Comparison of ENCODE assay signal across 8 cellular contexts in genomic region chr2:98731709-98732349, GRCh38. TPM values are rescaled to one million over a fixed set of nuclear protein-coding genes. Genes with fewer than 3 reads are reported as not detected.
DNase-seq lines count a peak whose midpoint lies in the region; FAIRE-seq and TF ChIP-seq lines count a peak whose summit lies in the region.

No MANE protein-coding gene starts in this region.

- H3K27ac ChIP-seq in CD4-positive, alpha-beta memory T cell (ENCODE audit: low read depth, low read length), result peak overlapping the region; percentile 95

- no peaks in the 10 kb centered on the region for H3K36me3 ChIP-seq in CD4-positive, alpha-beta memory T cell (ENCODE audit: insufficient read depth, low read length)
- H3K36me3 ChIP-seq in MG63, result no peaks in the 10 kb centered on the region

- peak overlapping the region; percentile 15 to 67 for H3K4me3 ChIP-seq in CD4-positive, alpha-beta memory T cell (ENCODE audit: low read length in 2 of 2)
- H3K4me3 ChIP-seq in MG63, result peak overlapping the region; percentile 45

- no peaks in the 10 kb centered on the region for H3K27me3 Mint-ChIP-seq in CD4-positive, alpha-beta memory T cell
- no peaks in the 10 kb centered on the region for H3K27me3 Mint-ChIP-seq in dendritic cell treated with granulocyte-macrophage colony-stimulating factor and Interleukin-4, amounts not matched to agents 40 ng/mL and 50 ng/mL, for 4 days
- peaks cover 55% of the 10 kb centered on the region for H3K27me3 Mint-ChIP-seq in nephron progenitor cell (ENCODE audit: low read depth, poor library complexity)

- H3K27me3 ChIP-seq in CD4-positive, alpha-beta memory T cell (ENCODE audit: insufficient read depth, low read length), result no peaks in the 10 kb centered on the region
- H3K27me3 ChIP-seq in MG63, result peaks cover 15% of the 10 kb centered on the region

- intact Hi-C loops in CD4-positive, alpha-beta memory T cell (cut with micrococcal nuclease), result loop anchor here (1.0 kb wide), 1 partner anchor 26 kb away; no protein-coding TSS in a partner anchor
- intact Hi-C loops in dendritic cell treated with granulocyte-macrophage colony-stimulating factor and Interleukin-4, amounts not matched to agents 40 ng/mL and 50 ng/mL, for 4 days (cut with micrococcal nuclease), result loop anchor here (2.0 kb wide), 1 partner anchor 39 kb away; no protein-coding TSS in a partner anchor

- no peak for TF ChIP-seq CTCF in nephron progenitor cell (IDR thresholded peaks at IDR 0.05)

- CTCF ChIA-PET in CD4-positive, alpha-beta memory T cell (lab: Charles Lee; ENCODE audit: partially characterized antibody), result interaction anchor here (0.7 to 5.0 kb wide), 6 partner anchors 10 to 91 kb away, joined by 3 to 51 read pairs (median 5); no protein-coding TSS in a partner anchor

- H3K4me1 ChIP-seq in CD4-positive, alpha-beta memory T cell (ENCODE audit: insufficient read depth, low read length), result peaks cover 72% of the 10 kb centered on the region

- POLR2A ChIA-PET in CD4-positive, alpha-beta memory T cell (lab: Charles Lee; ENCODE audit: partially characterized antibody), result interaction anchor here (1.1 to 16.8 kb wide), 18 partner anchors 10 to 123 kb away, joined by 3 to 565 read pairs (median 12); partner anchors contain the start of genes COA5 and UNC50

- peaks cover 4 to 32% of the 10 kb centered on the region in 2 donors for H3K36me3 Mint-ChIP-seq in CD4-positive, alpha-beta memory T cell
- peaks cover 35% of the 10 kb centered on the region for H3K36me3 Mint-ChIP-seq in dendritic cell treated with granulocyte-macrophage colony-stimulating factor and Interleukin-4, amounts not matched to agents 40 ng/mL and 50 ng/mL, for 4 days (ENCODE audit: low read depth)
- peaks cover 5% of the 10 kb centered on the region for H3K36me3 Mint-ChIP-seq in nephron progenitor cell (ENCODE audit: low read depth)

- H3K4me1 Mint-ChIP-seq in CD4-positive, alpha-beta memory T cell, result peaks cover 45 to 80% (median 54%) of the 10 kb centered on the region in 4 donors
- peaks cover 44% of the 10 kb centered on the region for H3K4me1 Mint-ChIP-seq in dendritic cell treated with granulocyte-macrophage colony-stimulating factor and Interleukin-4, amounts not matched to agents 40 ng/mL and 50 ng/mL, for 4 days (ENCODE audit: low read depth)
- peaks cover 11% of the 10 kb centered on the region for H3K4me1 Mint-ChIP-seq in nephron progenitor cell

- H3K4me3 Mint-ChIP-seq in CD4-positive, alpha-beta memory T cell, result peak overlapping the region; percentile 90 to 97 (median 94)
- H3K4me3 Mint-ChIP-seq in dendritic cell treated with granulocyte-macrophage colony-stimulating factor and Interleukin-4, amounts not matched to agents 40 ng/mL and 50 ng/mL, for 4 days, result peak overlapping the region; percentile 77
- H3K4me3 Mint-ChIP-seq in nephron progenitor cell, result peak overlapping the region; percentile 86

- H3K9me3 ChIP-seq in CD4-positive, alpha-beta memory T cell (ENCODE audit: control insufficient read depth in 1 of 2, low read length in 2 of 2), result no peaks in the 10 kb centered on the region
- no peaks in the 10 kb centered on the region for H3K9me3 ChIP-seq in MG63

- no peaks in the 10 kb centered on the region for H3K9me3 Mint-ChIP-seq in CD4-positive, alpha-beta memory T cell
- peaks cover 7% of the 10 kb centered on the region for H3K9me3 Mint-ChIP-seq in dendritic cell treated with granulocyte-macrophage colony-stimulating factor and Interleukin-4, amounts not matched to agents 40 ng/mL and 50 ng/mL, for 4 days
- H3K9me3 Mint-ChIP-seq in nephron progenitor cell, result peaks cover 10% of the 10 kb centered on the region

- DNase-seq in CD4-positive, alpha-beta memory T cell, result peak in 1 of 5 donors; percentile 57
- DNase-seq in MG63, result no peak
- DNase-seq in nephron progenitor cell, result no peak
- DNase-seq in urothelium cell line (ENCODE audit: low spot score), result no peak
- DNase-seq in HTR-8/SVneo (ENCODE audit: insufficient read length, low spot score), result no peak
- DNase-seq in HK-2 (ENCODE audit: unreplicated experiment), result no peak
- no peak for DNase-seq in foreskin melanocyte

- FAIRE-seq in urothelium cell line (lab: Jason Lieb, UNC) (no peak), HTR-8/SVneo (lab: Jason Lieb, UNC) (no peak)

- H3K27ac Mint-ChIP-seq in CD4-positive, alpha-beta memory T cell, result peak overlapping the region; percentile 91 to 98 (median 96)
- H3K27ac Mint-ChIP-seq in dendritic cell treated with granulocyte-macrophage colony-stimulating factor and Interleukin-4, amounts not matched to agents 40 ng/mL and 50 ng/mL, for 4 days, result peak overlapping the region; percentile 91
- no peak overlapping the region for H3K27ac Mint-ChIP-seq in nephron progenitor cell

RNA-seq across cellular contexts. Expression of gene MGAT4A, which starts 0.9 kb away (rescaled TPM):
- total RNA-seq in CD4-positive, alpha-beta memory T cell, result 100 to 1,000 TPM; 256 to 270 TPM
- polyA plus RNA-seq in CD4-positive, alpha-beta memory T cell, result 100 to 1,000 TPM; 223 to 336 TPM
- total RNA-seq in MG63 (2014; rRNA removed; shearing (Covaris generic); ENCODE audit: low replicate concordance), result 0.89 and 2.2 TPM in 2 replicates

Comparison
In these comparisons a context has a peak if more than half of its experiments do, and no peak if none do; other contexts are left out.
1. RNA of gene MGAT4A, which starts 0.9 kb away (total RNA-seq): 256 to 270 TPM in CD4-positive, alpha-beta memory T cell; 0.89 to 2.2 TPM in MG63; every median in the first group is over 10 times any median in the second.
2. Peak in every context shown above with its lines, with median percentiles within 50 percentile points of each other: H3K4me3 Mint-ChIP-seq.